Comparison of ENCODE assay signal across 27 cellular contexts in genomic region chr1:207214453-207214852, GRCh38.
"Had no signal": no experiment of that assay in that cellular context is flagged by ENCODE, and none has a peak within 500 bp of the region (broad histone marks: within the 10 kb centered on the region; RNA-seq: fewer than 3 reads in every experiment).

No MANE protein-coding gene starts in this region.

- H3K27me3 ChIP-seq: stomach, suprapubic skin, testis, thyroid gland, tibial artery, tibial nerve, transverse colon, upper lobe of left lung, upper lobe of right lung, uterus, vagina had no signal

- H3K4me1 ChIP-seq: stomach, thyroid gland, transverse colon, uterus had no signal

- H3K9me3 ChIP-seq: suprapubic skin, testis, thoracic aorta, thyroid gland, vagina had no signal

- DNase-seq: stimulated activated CD4-positive, alpha-beta T cell treated with anti-CD3 and anti-CD28 coated beads, Interleukin-2, amount 100 ng/mL, for 48 hours; stimulated activated CD4-positive, alpha-beta T cell treated with anti-CD3 and anti-CD28 coated beads, Interleukin-4, amount 100 ng/mL, for 1 hour; stimulated activated CD4-positive, alpha-beta T cell treated with anti-CD3 and anti-CD28 coated beads, Interleukin-4, amount 100 ng/mL, for 24 hours; stimulated activated CD4-positive, alpha-beta T cell treated with anti-CD3 and anti-CD28 coated beads, Interleukin-4, amount 100 ng/mL, for 4 hours; stimulated activated CD8-positive, alpha-beta memory T cell treated with anti-CD3 and anti-CD28 coated beads, Interleukin-4, amount 100 ng/mL, for 48 hours; stimulated activated naive B cell treated with anti-CD40 and anti-IgM and Interleukin-4, amounts not matched to agents 10 μg/mL and 1 μg/mL and 100 μg/mL, for 72 hours; stimulated activated naive CD4-positive, alpha-beta T cell; stimulated activated naive CD4-positive, alpha-beta T cell treated with Interleukin-2 at 50 U/mL for 16 hours; stimulated activated naive CD8-positive, alpha-beta T cell treated with anti-CD3 and anti-CD28 coated beads, Interleukin-15, amount 100 ng/mL, for 72 hours; stimulated activated naive CD8-positive, alpha-beta T cell treated with anti-CD3 and anti-CD28 coated beads, Interleukin-15, Interleukin-2, amounts not matched to agents 100 U/mL and 50 U/mL, for 24 hours; stomach; substantia nigra; testis; thyroid gland; tibial artery; transverse colon; trophoblast cell; upper lobe of left lung; upper lobe of right lung; uterus had no signal

- H3K27ac ChIP-seq: stomach, suprapubic skin, testis, thoracic aorta, thyroid gland, tibial artery, tibial nerve, transverse colon, upper lobe of left lung, upper lobe of right lung, uterus, vagina had no signal

- FAIRE-seq: urothelium cell line had no signal

- H3K36me3 ChIP-seq: stomach, suprapubic skin, thoracic aorta, thyroid gland, tibial artery, tibial nerve, transverse colon, upper lobe of left lung, upper lobe of right lung, uterus, vagina had no signal

- ATAC-seq: stimulated activated effector memory CD8-positive, alpha-beta T cell treated with anti-CD3 and anti-CD28 coated beads, Interleukin-12 subunit alpha, Interleukin-12 subunit beta, amount 100 ng/mL, for 72 hours; stimulated activated memory B cell treated with anti-CD40 and anti-IgM and Interleukin-4, amounts not matched to agents 10 μg/mL and 1 μg/mL and 100 μg/mL, for 72 hours; stimulated activated naive B cell treated with anti-CD40 and anti-IgM and Interleukin-4, amounts not matched to agents 10 μg/mL and 1 μg/mL and 100 μg/mL, for 72 hours; stimulated activated naive CD8-positive, alpha-beta T cell treated with anti-CD3 and anti-CD28 coated beads, Interleukin-15, amount 100 ng/mL, for 72 hours; stimulated activated naive CD8-positive, alpha-beta T cell treated with anti-CD3 and anti-CD28 coated beads, Interleukin-15, Interleukin-2, amounts not matched to agents 100 U/mL and 50 U/mL, for 24 hours; upper lobe of right lung had no signal

- H3K4me3 ChIP-seq: stomach, suprapubic skin, testis, thoracic aorta, thyroid gland, tibial artery, tibial nerve, transverse colon, upper lobe of left lung, upper lobe of right lung, uterus, vagina had no signal
